8 cellular contexts compared by ENCODE assay signal in the genomic region with DNA sequence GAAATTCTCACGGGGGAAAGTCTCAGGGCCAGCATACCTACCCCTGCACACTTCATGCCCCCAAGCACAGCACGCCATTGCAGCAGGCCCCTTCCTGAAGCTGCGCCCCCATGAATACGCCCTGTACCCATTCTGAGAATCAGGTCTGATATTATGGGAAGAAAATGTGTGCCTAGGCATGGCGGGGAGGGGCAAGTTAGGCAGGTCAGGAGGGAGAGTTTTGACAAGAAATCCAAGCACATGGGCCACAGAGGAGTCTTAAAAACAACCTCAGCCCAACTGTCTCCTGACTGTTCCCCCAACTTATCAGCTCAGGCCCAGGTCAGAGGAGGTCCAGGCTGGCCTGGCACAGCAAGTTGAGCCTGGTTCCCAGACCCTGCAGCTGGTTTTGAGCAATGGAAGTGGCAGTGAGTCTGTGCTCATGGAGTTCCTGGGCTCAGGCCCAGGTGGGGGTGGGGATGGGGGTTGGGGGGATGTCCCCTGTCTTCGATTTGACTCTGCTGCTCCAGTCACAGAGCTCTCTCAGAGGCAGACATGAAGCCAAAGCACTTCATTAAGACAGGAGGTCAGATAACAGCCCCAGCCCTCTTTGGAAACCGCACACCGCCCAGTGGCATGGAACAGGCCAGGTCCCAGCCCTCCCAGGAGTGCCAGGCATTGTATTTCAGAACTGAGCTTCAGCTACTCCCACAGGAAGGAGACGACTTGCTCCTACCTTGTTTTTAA. TPM values are rescaled to one million over a fixed set of nuclear protein-coding genes. Genes with fewer than 3 reads are reported as not detected.
DNase-seq lines count a peak whose midpoint lies in the region; ATAC-seq and TF ChIP-seq lines count a peak whose summit lies in the region.
"Had no signal": no experiment of that assay in that cellular context is flagged by ENCODE, and none has a peak within 500 bp of the region (broad histone marks: within the 10 kb centered on the region; RNA-seq: fewer than 3 reads in every experiment).

No MANE protein-coding gene starts in this region.

- intact Hi-C loops in thyroid gland (cut with DNase I): no loop called here

- peak; percentile 34 for ATAC-seq in GM19463 (IDR thresholded peaks at IDR 0.05; ENCODE audit: unreplicated experiment)
- ATAC-seq in stimulated activated naive CD8-positive, alpha-beta T cell treated with anti-CD3 and anti-CD28 coated beads, Interleukin-15, amount 100 ng/mL, for 72 hours: no peak

- H3K4me1 ChIP-seq in thyroid gland: peaks cover 28 to 36% of the 10 kb centered on the region in 2 donors

- H3K27ac ChIP-seq in thyroid gland: peak overlapping the region; percentile 84 to 86 (median 85)

- TF ChIP-seq POLR2A in thyroid gland (IDR thresholded peaks at IDR 0.05): peak in 1 of 2 donors; percentile 56

- no peak for TF ChIP-seq CTCF in thyroid gland (IDR thresholded peaks at IDR 0.05)

- no peaks in the 10 kb centered on the region for H3K36me3 ChIP-seq in thyroid gland

- no peaks in the 10 kb centered on the region for H3K27me3 ChIP-seq in thyroid gland

- H3K9me3 ChIP-seq in thyroid gland: no peaks in the 10 kb centered on the region

- no peaks in the 10 kb centered on the region for H3K9me3 Mint-ChIP-seq in stimulated activated naive CD8-positive, alpha-beta T cell treated with anti-CD3 and anti-CD28 coated beads, Interleukin-15, amount 100 ng/mL, for 72 hours
- H3K9me3 Mint-ChIP-seq: activated CD8-positive, alpha-beta T cell treated with anti-CD3 and anti-CD28 coated beads for 36 hours had no signal

- H3K4me1 Mint-ChIP-seq in stimulated activated naive CD8-positive, alpha-beta T cell treated with anti-CD3 and anti-CD28 coated beads, Interleukin-15, amount 100 ng/mL, for 72 hours: peaks cover 11% of the 10 kb centered on the region

- H3K4me3 ChIP-seq in thyroid gland (replicated peaks in 1 of 3): no peak overlapping the region

- DNase-seq in NCI-H2107 treated with DMSO at 0.1 percent for 48 hours (lab: John Stamatoyannopoulos, UW; ENCODE audit: unreplicated experiment) (peak; percentile 94), glomerular visceral epithelial cell (ENCODE audit: extremely low spot score) (peak; percentile 87), thyroid gland (peak; percentile 78 to 81), activated T-cell treated with anti-CD3 and anti-CD28 coated beads for 4 hours (no peak)
- no peak for DNase-seq in stimulated activated naive CD8-positive, alpha-beta T cell treated with anti-CD3 and anti-CD28 coated beads, Interleukin-15, amount 100 ng/mL, for 72 hours
- no peak for DNase-seq in activated T-cell treated with anti-CD3 and anti-CD28 coated beads, Interleukin-2, amount 50 U/mL, for 1 hour
- DNase-seq: activated CD8-positive, alpha-beta T cell treated with anti-CD3 and anti-CD28 coated beads for 36 hours had no signal

- H3K27me3 Mint-ChIP-seq in stimulated activated naive CD8-positive, alpha-beta T cell treated with anti-CD3 and anti-CD28 coated beads, Interleukin-15, amount 100 ng/mL, for 72 hours: no peaks in the 10 kb centered on the region

- H3K4me3 Mint-ChIP-seq in stimulated activated naive CD8-positive, alpha-beta T cell treated with anti-CD3 and anti-CD28 coated beads, Interleukin-15, amount 100 ng/mL, for 72 hours: no peak overlapping the region
- H3K4me3 Mint-ChIP-seq: activated CD8-positive, alpha-beta T cell treated with anti-CD3 and anti-CD28 coated beads for 36 hours had no signal

- H3K27ac Mint-ChIP-seq in stimulated activated naive CD8-positive, alpha-beta T cell treated with anti-CD3 and anti-CD28 coated beads, Interleukin-15, amount 100 ng/mL, for 72 hours: no peak overlapping the region
- H3K27ac Mint-ChIP-seq: activated CD8-positive, alpha-beta T cell treated with anti-CD3 and anti-CD28 coated beads for 36 hours had no signal

- 58 to 65% methylated on average over 8 to 9 of the region's 9 CpGs for WGBS in thyroid gland, 2 donors

RNA-seq across cellular contexts. Expression of a gene that starts 20.6 kb away (rescaled TPM):
- 10 to 100 TPM; 29.6 to 46.7 (median 37.0) TPM for total RNA-seq in thyroid gland

Comparison
In these comparisons a context has a peak if more than half of its experiments do, and no peak if none do; other contexts are left out.
1. DNase-seq: peak in NCI-H2107 treated with DMSO at 0.1 percent for 48 hours (single experiment), glomerular visceral epithelial cell (single experiment) and thyroid gland (2 of 2); none in stimulated activated naive CD8-positive, alpha-beta T cell treated with anti-CD3 and anti-CD28 coated beads, Interleukin-15, amount 100 ng/mL, for 72 hours (0 of 2), activated T-cell treated with anti-CD3 and anti-CD28 coated beads for 4 hours (single experiment) and activated T-cell treated with anti-CD3 and anti-CD28 coated beads, Interleukin-2, amount 50 U/mL, for 1 hour (single experiment).